ENCODE assay signal across 21 cellular contexts in the genomic region with DNA sequence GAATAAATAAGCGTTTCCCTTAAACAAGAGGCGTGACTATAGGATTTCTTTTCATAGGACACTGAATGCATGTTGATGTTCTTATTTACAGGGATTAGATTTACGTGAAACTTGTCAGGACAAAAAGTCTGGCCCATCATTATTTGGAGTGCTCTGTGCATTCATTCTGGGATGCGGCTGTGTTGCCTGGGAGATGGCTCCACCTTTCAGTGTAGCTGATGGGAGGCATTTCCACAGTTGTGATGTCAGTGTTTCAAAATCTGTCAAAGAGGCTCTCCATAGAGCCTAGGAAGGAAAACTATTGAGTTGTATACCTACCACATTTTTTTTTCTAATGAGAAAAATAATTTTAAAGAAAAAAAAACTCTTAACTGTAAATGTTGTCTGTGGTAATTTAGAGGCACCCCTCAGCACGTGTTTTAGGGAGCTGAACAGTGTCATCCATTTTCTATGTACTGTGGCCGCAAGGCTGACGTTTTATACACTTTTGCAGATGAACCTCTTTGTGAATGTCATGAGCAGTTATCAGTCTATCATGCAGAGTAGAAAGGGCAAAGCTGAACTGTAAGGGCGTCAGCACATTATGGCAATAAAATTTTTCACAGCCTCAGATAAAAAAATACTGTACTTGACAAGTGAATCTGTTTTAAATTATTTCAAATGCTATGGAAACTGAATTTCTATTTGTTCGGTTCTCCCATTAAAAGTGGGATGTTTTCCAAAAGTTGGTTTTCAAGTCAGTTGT.
A peak's percentile ranks its signal among the peaks of the same experiment; 100 is the strongest.
DNase-seq lines count a peak whose midpoint lies in the region; ATAC-seq and TF ChIP-seq lines count a peak whose summit lies in the region.
"Had no signal": no experiment of that assay in that cellular context is flagged by ENCODE, and none has a peak within 500 bp of the region (broad histone marks: within the 10 kb centered on the region; RNA-seq: fewer than 3 reads in every experiment).

No MANE protein-coding gene starts in this region.

- no peak overlapping the region for H3K4me3 Mint-ChIP-seq in endodermal cell
- H3K4me3 Mint-ChIP-seq: CD4-positive, CD25-positive, alpha-beta regulatory T cell had no signal

- no peaks in the 10 kb centered on the region for H3K27me3 Mint-ChIP-seq in endodermal cell (ENCODE audit: insufficient read depth)
- H3K27me3 Mint-ChIP-seq: CD4-positive, CD25-positive, alpha-beta regulatory T cell had no signal

- peaks cover 23% of the 10 kb centered on the region for H3K36me3 Mint-ChIP-seq in endodermal cell (ENCODE audit: low read depth)

- H3K9me3 ChIP-seq in HUES48 (ENCODE audit: control insufficient read depth, insufficient read depth, low read length) (peaks cover 4% of the 10 kb centered on the region; the same call in 1 of the 2 replicates), endodermal cell (ENCODE audit: control insufficient read depth, low read length) (peaks cover 21% of the 10 kb centered on the region)
- H3K9me3 ChIP-seq: SJSA1 had no signal

- peaks cover 17% of the 10 kb centered on the region for H3K9me3 Mint-ChIP-seq in endodermal cell

- peaks cover 34% of the 10 kb centered on the region for H3K4me1 ChIP-seq in HUES48 (ENCODE audit: control insufficient read depth, insufficient read depth, low read length)
- H3K4me1 ChIP-seq in endodermal cell (ENCODE audit: control insufficient read depth, insufficient read depth, low read length): peaks cover 6% of the 10 kb centered on the region
- H3K4me1 ChIP-seq: A549, SJSA1 had no signal

- H3K36me3 ChIP-seq in HUES48 (ENCODE audit: control insufficient read depth, insufficient read depth, low read length): peaks cover 5% of the 10 kb centered on the region; the same call in 1 of the 2 replicates
- H3K36me3 ChIP-seq in endodermal cell (ENCODE audit: control insufficient read depth, insufficient read depth, low read length): peaks cover 37% of the 10 kb centered on the region
- H3K36me3 ChIP-seq: SJSA1 had no signal

- H3K27me3 ChIP-seq in HUES48 (ENCODE audit: control insufficient read depth, insufficient read depth, low read length) (no peaks in the 10 kb centered on the region), endodermal cell (ENCODE audit: control insufficient read depth, insufficient read depth, low read length, poor library complexity, severe bottlenecking) (no peaks in the 10 kb centered on the region)
- H3K27me3 ChIP-seq: SJSA1 had no signal

- H3K9ac ChIP-seq in HUES48 (ENCODE audit: low read depth, low read length): no peak overlapping the region
- no peak overlapping the region for H3K9ac ChIP-seq in endodermal cell (ENCODE audit: extremely low read depth, low read length, poor library complexity, severe bottlenecking)

- no peak for TF ChIP-seq CTCF in endodermal cell (conservative IDR thresholded peaks at IDR 0.05)

- ATAC-seq in HG03378 (IDR thresholded peaks at IDR 0.05; ENCODE audit: unreplicated experiment) (no peak), GM19328 (IDR thresholded peaks at IDR 0.05; ENCODE audit: unreplicated experiment) (no peak), Right ventricle myocardium superior (ENCODE audit: poor library complexity) (no peak)
- ATAC-seq: A549, HCT116 had no signal

- H3K27ac Mint-ChIP-seq in endodermal cell: peak overlapping the region; percentile 13
- H3K27ac Mint-ChIP-seq: CD4-positive, CD25-positive, alpha-beta regulatory T cell had no signal

- 95 to 99% methylated on average over 6 to 9 of the region's 9 CpGs for WGBS in endodermal cell (ENCODE audit: insufficient coverage in 1 of 2, insufficient read length in 1 of 2), 2 experiments

- H3K4me1 Mint-ChIP-seq in endodermal cell: peaks cover 21% of the 10 kb centered on the region
- H3K4me1 Mint-ChIP-seq: CD4-positive, CD25-positive, alpha-beta regulatory T cell had no signal

- no peak overlapping the region for H3K4me3 ChIP-seq in HUES48 (ENCODE audit: low read depth, low read length)
- no peak overlapping the region for H3K4me3 ChIP-seq in endodermal cell (ENCODE audit: low read length)
- H3K4me3 ChIP-seq: A549, SJSA1 had no signal

- peak overlapping the region; percentile 83 for H3K27ac ChIP-seq in HUES48 (ENCODE audit: low read depth, low read length)
- H3K27ac ChIP-seq in endodermal cell (ENCODE audit: low read depth, low read length): no peak overlapping the region
- H3K27ac ChIP-seq: A549, SJSA1 had no signal

- DNase-seq in GM04504 (ENCODE audit: low read depth): peak; percentile 6
- peak; percentile 43 for DNase-seq in endodermal cell
- DNase-seq in medulla oblongata (ENCODE audit: extremely low spot score): peak; percentile 9
- DNase-seq in retina: no peak
- DNase-seq in Right ventricle myocardium superior: no peak
- DNase-seq: CD4-positive, CD25-positive, alpha-beta regulatory T cell; GF-D8; KG1; NCI-H1092; NCI-H1436; NCI-H187 treated with DMSO at 0.1 percent for 48 hours; NCI-H510A treated with DMSO at 0.1 percent for 48 hours; NCI-H82; OCI-M1; SW 1271 had no signal

- intact Hi-C loops in Right ventricle myocardium superior (cut with DNase I): no loop called here

Comparison
In these comparisons a context has a peak if more than half of its experiments do, and no peak if none do; other contexts are left out.
1. DNase-seq: peak in GM04504 (single experiment), endodermal cell (single experiment) and medulla oblongata (single experiment); none in retina (single experiment) and Right ventricle myocardium superior (single experiment).